23 cellular contexts compared by ENCODE assay signal in the genomic region with DNA sequence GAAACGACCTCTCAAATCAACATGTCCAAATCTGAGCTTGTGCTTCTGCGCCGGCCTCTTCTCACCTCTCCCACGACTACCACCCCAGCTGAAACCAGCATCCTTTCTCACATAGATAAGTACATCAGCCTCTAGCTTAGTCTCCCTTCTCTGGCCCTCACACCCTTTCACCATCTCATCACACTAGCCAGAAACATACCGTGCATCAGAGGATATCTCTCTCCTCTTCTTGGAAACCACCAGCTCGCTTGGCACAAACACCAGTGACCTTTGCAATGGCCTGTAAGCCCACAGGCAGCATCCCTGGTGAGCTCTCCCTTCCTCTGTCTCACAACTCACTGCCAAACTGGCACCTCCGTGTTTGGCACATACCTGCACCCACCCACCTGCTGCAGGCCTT.
"Had no signal": no experiment of that assay in that cellular context is flagged by ENCODE, and none has a peak within 500 bp of the region (broad histone marks: within the 10 kb centered on the region; RNA-seq: fewer than 3 reads in every experiment).

No MANE protein-coding gene starts in this region.

- ATAC-seq: naive thymus-derived CD4-positive, alpha-beta T cell; natural killer cell; pancreas; right cardiac atrium; right lobe of liver; stimulated activated effector memory CD8-positive, alpha-beta T cell treated with anti-CD3 and anti-CD28 coated beads, Interleukin-12 subunit alpha, Interleukin-12 subunit beta, amount 100 ng/mL, for 72 hours; stimulated activated naive B cell treated with anti-CD40 and anti-IgM and Interleukin-4, amounts not matched to agents 10 μg/mL and 1 μg/mL and 100 μg/mL, for 72 hours; upper lobe of right lung had no signal

- H3K36me3 ChIP-seq: pancreas, prostate gland, right lobe of liver, sigmoid colon, stomach, thoracic aorta, thyroid gland, tibial nerve, upper lobe of right lung, uterus had no signal

- H3K4me1 ChIP-seq: pancreas, prostate gland, right lobe of liver, sigmoid colon, stomach, thyroid gland, tibial nerve, upper lobe of right lung, uterus had no signal

- FAIRE-seq: small intestine had no signal

- DNase-seq: naive thymus-derived CD4-positive, alpha-beta T cell; natural killer cell; occipital lobe; pancreas; retina; right lobe of liver; sigmoid colon; small intestine; stimulated activated CD4-positive, alpha-beta T cell treated with anti-CD3 and anti-CD28 coated beads, Interleukin-15, amount 100 ng/mL, for 24 hours; stimulated activated CD4-positive, alpha-beta T cell treated with anti-CD3 and anti-CD28 coated beads, Interleukin-2, amount 100 ng/mL, for 24 hours; stimulated activated CD4-positive, alpha-beta T cell treated with anti-CD3 and anti-CD28 coated beads, Interleukin-2, amount 100 ng/mL, for 48 hours; stimulated activated CD4-positive, alpha-beta T cell treated with anti-CD3 and anti-CD28 coated beads, Interleukin-4, amount 100 ng/mL, for 24 hours; stimulated activated naive B cell treated with anti-CD40 and anti-IgM and Interleukin-4, amounts not matched to agents 10 μg/mL and 1 μg/mL and 100 μg/mL, for 72 hours; stimulated activated naive CD4-positive, alpha-beta T cell treated with Interleukin-2 at 50 U/mL for 16 hours; stomach; thyroid gland; upper lobe of right lung; uterus had no signal

- H3K27me3 ChIP-seq: pancreas, sigmoid colon, stomach, thyroid gland, tibial nerve, upper lobe of right lung, uterus had no signal

- H3K27ac ChIP-seq: pancreas, prostate gland, right lobe of liver, sigmoid colon, stomach, thoracic aorta, thyroid gland, tibial nerve, upper lobe of right lung, uterus had no signal

- H3K4me3 ChIP-seq: pancreas, prostate gland, right lobe of liver, sigmoid colon, stomach, thoracic aorta, thyroid gland, tibial nerve, upper lobe of right lung, uterus had no signal

- H3K9me3 ChIP-seq: pancreas, prostate gland, right lobe of liver, sigmoid colon, stomach, thoracic aorta, thyroid gland, tibial nerve, upper lobe of right lung, uterus had no signal
